ENCODE assay signal across 1 cellular context in genomic region chr3:70392227-70392626, GRCh38.
TF ChIP-seq lines count a peak whose summit lies in the region.

No MANE protein-coding gene starts in this region.

TF ChIP-seq in GM12878, 131 proteins besides CTCF, POLR2A, EP300 and RAD21 (continued from another document):
- TF ChIP-seq HSF1 (IDR thresholded peaks at IDR 0.05; ENCODE audit: low read depth, low read length) (no peak), CBFB (IDR thresholded peaks at IDR 0.05; ENCODE audit: low read depth) (no peak), ZNF622 (IDR thresholded peaks at IDR 0.05) (no peak), FOXK2 (IDR thresholded peaks at IDR 0.05) (no peak), RELB (IDR thresholded peaks at IDR 0.05; ENCODE audit: low read depth) (no peak), GABPA (IDR thresholded peaks at IDR 0.05; ENCODE audit: low read depth) (no peak), ZBTB40 (IDR thresholded peaks at IDR 0.05; ENCODE audit: borderline replicate concordance) (no peak), MTA3 (IDR thresholded peaks at IDR 0.05; ENCODE audit: borderline replicate concordance, low read length) (no peak), DPF2 (IDR thresholded peaks at IDR 0.05) (no peak), SPI1 (IDR thresholded peaks at IDR 0.05; ENCODE audit: borderline replicate concordance, insufficient read depth, low read depth, low read length) (no peak), MYB (IDR thresholded peaks at IDR 0.05; ENCODE audit: borderline replicate concordance, low read depth, low read length) (no peak), BHLHE40 (IDR thresholded peaks at IDR 0.05; ENCODE audit: borderline replicate concordance in 1 of 2, low read depth in 2 of 2, low read length in 1 of 2) (no peak), SRF (IDR thresholded peaks at IDR 0.05; ENCODE audit: low read depth in 2 of 2, low read length in 2 of 2) (no peak), EED (IDR thresholded peaks at IDR 0.05; ENCODE audit: low read depth) (no peak)
